Comparison of ENCODE assay signal across 29 cellular contexts in genomic region chr13:96819375-96819774, GRCh38.
"Had no signal": no experiment of that assay in that cellular context is flagged by ENCODE, and none has a peak within 500 bp of the region (broad histone marks: within the 10 kb centered on the region; RNA-seq: fewer than 3 reads in every experiment).

No MANE protein-coding gene starts in this region.

- H3K4me3 ChIP-seq: neural progenitor cell, ovary, psoas muscle, skin epidermis, smooth muscle cell, spleen, suprapubic skin, testis, tibial nerve, upper lobe of left lung, uterus had no signal

- DNase-seq: naive thymus-derived CD4-positive, alpha-beta T cell; natural killer cell; occipital lobe; ovary; posterior cingulate gyrus; psoas muscle; right cardiac atrium; spleen; stimulated activated CD4-positive, alpha-beta T cell treated with anti-CD3 and anti-CD28 coated beads, Interleukin-12 subunit alpha, Interleukin-12 subunit beta, amount 100 ng/mL, for 4 hours; stimulated activated CD4-positive, alpha-beta T cell treated with anti-CD3 and anti-CD28 coated beads, Interleukin-1b, Interleukin-23, amount 100 ng/mL, for 48 hours; stimulated activated CD4-positive, alpha-beta T cell treated with anti-CD3 and anti-CD28 coated beads, Interleukin-4, amount 100 ng/mL, for 1 hour; stimulated activated CD4-positive, alpha-beta T cell treated with anti-CD3 and anti-CD28 coated beads, Interleukin-4, amount 100 ng/mL, for 4 hours; stimulated activated CD8-positive, alpha-beta memory T cell treated with anti-CD3 and anti-CD28 coated beads, Interleukin-4, amount 100 ng/mL, for 48 hours; stimulated activated naive CD4-positive, alpha-beta T cell; stimulated activated naive CD8-positive, alpha-beta T cell treated with anti-CD3 and anti-CD28 coated beads, Interleukin-15, amount 100 ng/mL, for 72 hours; stimulated activated naive CD8-positive, alpha-beta T cell treated with anti-CD3 and anti-CD28 coated beads, Interleukin-15, Interleukin-2, amounts not matched to agents 100 U/mL and 50 U/mL, for 24 hours; substantia nigra; testis; trophoblast cell; upper lobe of left lung; uterus had no signal

- H2AFZ ChIP-seq: neural progenitor cell, parathyroid adenoma had no signal

- H3K9ac ChIP-seq: neural progenitor cell, parathyroid adenoma had no signal

- H3K4me1 ChIP-seq: psoas muscle, spleen, testis, upper lobe of left lung, uterus had no signal

- H3K9me3 ChIP-seq: ovary, psoas muscle, suprapubic skin, testis, tibial nerve, upper lobe of left lung, uterus had no signal

- H3K27ac ChIP-seq: neural progenitor cell, ovary, parathyroid adenoma, psoas muscle, skin epidermis, spleen, suprapubic skin, testis, tibial nerve, upper lobe of left lung, uterus had no signal

- H3K79me2 ChIP-seq: parathyroid adenoma had no signal

- H3K4me2 ChIP-seq: neural progenitor cell, smooth muscle cell had no signal

- H3K36me3 ChIP-seq: neural progenitor cell, ovary, spleen, suprapubic skin, tibial nerve, upper lobe of left lung, uterus had no signal

- ATAC-seq: naive thymus-derived CD4-positive, alpha-beta T cell; natural killer cell; psoas muscle; right cardiac atrium; sciatic nerve; stimulated activated memory B cell treated with anti-CD40 and anti-IgM and Interleukin-4, amounts not matched to agents 10 μg/mL and 1 μg/mL and 100 μg/mL, for 72 hours; stimulated activated naive CD8-positive, alpha-beta T cell treated with anti-CD3 and anti-CD28 coated beads, Interleukin-15, amount 100 ng/mL, for 72 hours; stimulated activated naive CD8-positive, alpha-beta T cell treated with anti-CD3 and anti-CD28 coated beads, Interleukin-15, Interleukin-2, amounts not matched to agents 100 U/mL and 50 U/mL, for 24 hours had no signal

- H3K27me3 ChIP-seq: neural progenitor cell, ovary, spleen, suprapubic skin, testis, tibial nerve, upper lobe of left lung, uterus had no signal
